9 cellular contexts compared by ENCODE assay signal in genomic region chr18:21851327-21851961, GRCh38.
DNase-seq lines count a peak whose midpoint lies in the region; ATAC-seq, FAIRE-seq and TF ChIP-seq lines count a peak whose summit lies in the region.
"Had no signal": no experiment of that assay in that cellular context is flagged by ENCODE, and none has a peak within 500 bp of the region (broad histone marks: within the 10 kb centered on the region; RNA-seq: fewer than 3 reads in every experiment).

No MANE protein-coding gene starts in this region.

- no peaks in the 10 kb centered on the region for H3K27me3 Mint-ChIP-seq in natural killer cell (ENCODE audit: low read depth in 2 of 2)

- H3K4me1 ChIP-seq in adipocyte (ENCODE audit: control insufficient read depth, insufficient read depth, low read length): peaks cover 30% of the 10 kb centered on the region

- no peak overlapping the region for H3K27ac Mint-ChIP-seq in natural killer cell

- H3K4me3 ChIP-seq in AG04450 (ENCODE audit: low read depth, low read length): no peak overlapping the region
- no peak overlapping the region for H3K4me3 ChIP-seq in adipocyte (ENCODE audit: low read length)

- H3K9me3 ChIP-seq in AG04450 (ENCODE audit: control insufficient read depth, insufficient read depth, low read length) (no peaks in the 10 kb centered on the region), adipocyte (ENCODE audit: control insufficient read depth, low read length) (no peaks in the 10 kb centered on the region)

- H3K27me3 ChIP-seq in AG04450 (ENCODE audit: control insufficient read depth, insufficient read depth, low read length): no peaks in the 10 kb centered on the region
- no peaks in the 10 kb centered on the region for H3K27me3 ChIP-seq in adipocyte (replicated peaks; ENCODE audit: control insufficient read depth, insufficient read depth, low read length)

- no peak for ATAC-seq in natural killer cell

- DNase-seq in AG04450 (ENCODE audit: low read depth, low spot score) (no peak), GM18507 (ENCODE audit: extremely low spot score, insufficient read length, low read depth) (no peak), adipocyte (ENCODE audit: low read depth) (peak; percentile 48), iris pigment epithelial cell (ENCODE audit: low read depth) (peak; percentile 31), NCI-H2029 (lab: John Stamatoyannopoulos, UW) (no peak), natural killer cell (no peak), middle frontal gyrus (ENCODE audit: extremely low spot score, low spot score) (no peak)
- no peak for DNase-seq in effector CD4-positive, alpha-beta T cell

- no peak overlapping the region for H3K27ac ChIP-seq in AG04450 (ENCODE audit: low read depth, low read length)

- CTCF ChIA-PET in AG04450 (lab: Charles Lee): interaction anchor here (1.0 to 1.4 kb wide), 2 partner anchors 251 to 362 kb away, joined by 4 to 7 read pairs; partner anchors contain the start of gene ESCO1

- no peak overlapping the region for H3K4me3 Mint-ChIP-seq in natural killer cell

- H3K36me3 Mint-ChIP-seq in natural killer cell: peaks cover 10% of the 10 kb centered on the region

- H3K9ac ChIP-seq in adipocyte (ENCODE audit: low read length): no peak overlapping the region

- H3K4me1 Mint-ChIP-seq in natural killer cell: peaks cover 0 to 10% of the 10 kb centered on the region in 2 donors

- TF ChIP-seq CTCF in AG04450 (IDR thresholded peaks at IDR 0.05; ENCODE audit: low read depth, low read length): peak; percentile 35
- TF ChIP-seq CTCF in natural killer cell (IDR thresholded peaks at IDR 0.05): no peak

- peak; percentile 42 for FAIRE-seq in GM18507 (lab: Jason Lieb, UNC)
- FAIRE-seq: endometrium had no signal

- POLR2A ChIA-PET in AG04450 (lab: Yijun Ruan, JAX): no interaction called here

- H3K36me3 ChIP-seq in adipocyte (ENCODE audit: control insufficient read depth, insufficient read depth, low read length, severe bottlenecking): peaks cover 14% of the 10 kb centered on the region

- intact Hi-C loops in natural killer cell (cut with micrococcal nuclease): no loop called here

- no peaks in the 10 kb centered on the region for H3K9me3 Mint-ChIP-seq in natural killer cell

Comparison
In these comparisons a context has a peak if more than half of its experiments do, and no peak if none do; other contexts are left out.
1. DNase-seq: peak in adipocyte (single experiment) and iris pigment epithelial cell (single experiment); none in AG04450 (single experiment), GM18507 (single experiment), NCI-H2029 (single experiment), natural killer cell (single experiment), middle frontal gyrus (single experiment) and effector CD4-positive, alpha-beta T cell (single experiment).